ENCODE assay signal across 21 cellular contexts in the genomic region with DNA sequence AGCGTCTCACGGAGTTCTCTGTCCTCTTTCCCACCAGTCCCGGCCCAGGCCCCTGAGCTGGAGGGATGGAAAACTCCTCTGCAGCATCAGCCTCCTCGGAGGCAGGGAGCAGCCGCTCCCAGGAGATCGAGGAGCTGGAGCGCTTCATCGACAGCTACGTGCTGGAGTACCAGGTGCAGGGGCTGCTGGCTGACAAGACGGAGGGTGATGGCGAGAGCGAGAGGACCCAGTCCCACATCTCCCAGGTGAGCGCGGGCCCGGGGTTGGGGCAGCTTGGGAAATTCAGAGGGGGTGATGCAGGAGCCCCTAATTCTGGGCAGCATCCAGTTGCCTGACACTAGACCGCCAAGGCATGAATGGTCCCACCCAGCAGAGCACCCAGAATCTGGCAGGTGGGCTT.
DNase-seq lines count a peak whose midpoint lies in the region; ATAC-seq and TF ChIP-seq lines count a peak whose summit lies in the region.
"Had no signal": no experiment of that assay in that cellular context is flagged by ENCODE, and none has a peak within 500 bp of the region (broad histone marks: within the 10 kb centered on the region; RNA-seq: fewer than 3 reads in every experiment).

No MANE protein-coding gene starts in this region.

- H3K36me3 ChIP-seq in IMR-90 (ENCODE audit: control insufficient read depth, insufficient read depth, low read length) (peaks cover 18% of the 10 kb centered on the region), SJSA1 (peaks cover 60% of the 10 kb centered on the region), left lung (peaks cover 0 to 24% of the 10 kb centered on the region in 2 donors), thyroid gland (peaks cover 0 to 2% of the 10 kb centered on the region in 2 donors)

- H3K9me3 ChIP-seq in AG04450 (ENCODE audit: control insufficient read depth, insufficient read depth, low read length) (no peaks in the 10 kb centered on the region), IMR-90 (ENCODE audit: control insufficient read depth, insufficient read depth, low read length) (no peaks in the 10 kb centered on the region), SJSA1 (replicated peaks) (no peaks in the 10 kb centered on the region), left lung (no peaks in the 10 kb centered on the region), thyroid gland (no peaks in the 10 kb centered on the region)
- H3K9me3 ChIP-seq: A549 had no signal

- no peak overlapping the region for H3K4me3 Mint-ChIP-seq in osteocyte (ENCODE audit: unreplicated experiment)
- H3K4me3 Mint-ChIP-seq: CD4-positive, alpha-beta memory T cell had no signal

- H3K14ac ChIP-seq in IMR-90 (replicated peaks; ENCODE audit: low read depth, low read length) = peak overlapping the region; percentile 69; the same call in 1 of the 2 replicates

- no peak for TF ChIP-seq RAD21 in IMR-90 (IDR thresholded peaks at IDR 0.05; ENCODE audit: low read length)

- H3K9ac ChIP-seq in IMR-90 (ENCODE audit: low read depth, low read length) = no peak overlapping the region

- POLR2A ChIA-PET in AG04450 (lab: Yijun Ruan, JAX) (no interaction called here), IMR-90 (lab: Charles Lee; ENCODE audit: unreplicated experiment) (no interaction called here)

- peak overlapping the region; percentile 61; the same call in 2 of the 3 replicates for H2BK15ac ChIP-seq in IMR-90 (ENCODE audit: low read depth, low read length)

- H3K36me3 Mint-ChIP-seq in osteocyte (ENCODE audit: unreplicated experiment) = peaks cover 14% of the 10 kb centered on the region
- H3K36me3 Mint-ChIP-seq: CD4-positive, alpha-beta memory T cell had no signal

- ATAC-seq in IMR-90 (ENCODE audit: low read depth) = no peak
- ATAC-seq in left lung = no peak
- no peak for ATAC-seq in HG02588 (IDR thresholded peaks at IDR 0.05; ENCODE audit: unreplicated experiment)
- ATAC-seq: A549 had no signal

- BruUV-seq in IMR-90 (replicated peaks; lab: Mats Ljungman, UMichigan) = no TSS peak

- H3K27ac Mint-ChIP-seq in osteocyte (ENCODE audit: unreplicated experiment) = peak overlapping the region; percentile 70
- H3K27ac Mint-ChIP-seq: CD4-positive, alpha-beta memory T cell had no signal

- WGBS in IMR-90 (ENCODE audit: extremely low coverage in 2 of 2, insufficient read length in 1 of 2), 2 experiments = 97% methylated on average over 9 of the region's 16 CpGs; no CpG with 5 or more reads in 1 of the 2 experiments
- WGBS in thyroid gland, 2 donors = 92 to 96% methylated on average over 9 to 14 of the region's 16 CpGs

- no peaks in the 10 kb centered on the region for H3K27me3 ChIP-seq in AG04450 (ENCODE audit: control insufficient read depth, insufficient read depth, low read length)
- H3K27me3 ChIP-seq in IMR-90 (ENCODE audit: control insufficient read depth, insufficient read depth, low read length) = no peaks in the 10 kb centered on the region
- no peaks in the 10 kb centered on the region for H3K27me3 ChIP-seq in SJSA1 (replicated peaks)
- no peaks in the 10 kb centered on the region for H3K27me3 ChIP-seq in left lung
- no peaks in the 10 kb centered on the region for H3K27me3 ChIP-seq in thyroid gland

- H3K4me1 ChIP-seq in IMR-90 (ENCODE audit: control insufficient read depth, insufficient read depth, low read length) (peaks cover 44% of the 10 kb centered on the region), SJSA1 (replicated peaks) (peaks cover 63% of the 10 kb centered on the region), left lung (no peaks in the 10 kb centered on the region), thyroid gland (peaks cover 14 to 26% of the 10 kb centered on the region in 2 donors)

- peaks cover 54% of the 10 kb centered on the region for H3K9me1 ChIP-seq in IMR-90 (ENCODE audit: insufficient read depth, low read length)

- H3K4me2 ChIP-seq in IMR-90 (ENCODE audit: low read depth, low read length) = no peak overlapping the region
- H3K4me2 ChIP-seq: A549 had no signal

- H2BK20ac ChIP-seq in IMR-90 (ENCODE audit: low read depth, low read length) = peak overlapping the region; percentile 84

- peak overlapping the region; percentile 57 to 60; a peak in 3 of 4 replicates for H4K8ac ChIP-seq in IMR-90 (ENCODE audit: low read depth in 2 of 2, low read length in 2 of 2)

- DNase-seq in AG04450 (ENCODE audit: low read depth, low spot score) (no peak), IMR-90 (no peak), SJSA1 (ENCODE audit: low read depth in 1 of 2, low spot score in 2 of 2) (no peak), osteocyte (ENCODE audit: extremely low spot score, unreplicated experiment) (no peak), left lung (no peak), globus pallidus (ENCODE audit: low spot score) (no peak), thyroid gland (no peak)
- DNase-seq: 8988T; ACHN; C1 segment of cervical spinal cord; Calu3; CD4-positive, alpha-beta memory T cell; COR-L47; DMS53; DMS79 treated with DMSO at 0.1 percent for 48 hours; GF-D8; GOT3; H7; HCEC 1CT had no signal

- peak overlapping the region; percentile 58; the same call in 1 of the 2 replicates for H2BK120ac ChIP-seq in IMR-90 (ENCODE audit: low read depth, low read length)

- in situ Hi-C loops in IMR-90 (cut with MboI; ENCODE audit: low sequenced_read_pairs) = no loop called here

- peak overlapping the region; percentile 83 for H2BK5ac ChIP-seq in IMR-90 (ENCODE audit: low read depth, low read length, poor library complexity, severe bottlenecking)

- H4K5ac ChIP-seq in IMR-90 (ENCODE audit: low read depth, low read length) = peak overlapping the region; percentile 51; the same call in 1 of the 2 replicates

- CTCF ChIA-PET in AG04450 (lab: Charles Lee) = interaction anchor here (1.0 to 2.0 kb wide), 2 partner anchors 28 to 144 kb away, joined by 4 to 5 read pairs; no protein-coding TSS in a partner anchor
- CTCF ChIA-PET in IMR-90 (lab: Yijun Ruan, JAX) = interaction anchor here (0.8 to 1.8 kb wide), 2 partner anchors 82 to 144 kb away, joined by 3 to 5 read pairs; no protein-coding TSS in a partner anchor

- peak overlapping the region; percentile 91 for H3K4ac ChIP-seq in IMR-90 (ENCODE audit: low read depth, low read length)

- peak overlapping the region; percentile 74 for H4K91ac ChIP-seq in IMR-90 (ENCODE audit: insufficient read depth, low read depth, low read length)

- intact Hi-C loops in IMR-90 (cut with micrococcal nuclease) = no loop called here
- intact Hi-C loops in left lung (cut with DNase I) = no loop called here
- intact Hi-C loops in thyroid gland (cut with DNase I) = no loop called here

- peak overlapping the region; percentile 6; the same call in 1 of the 2 replicates for H3K18ac ChIP-seq in IMR-90 (ENCODE audit: low read depth, low read length)

- peaks cover 88% of the 10 kb centered on the region for H3K4me1 Mint-ChIP-seq in osteocyte (ENCODE audit: unreplicated experiment)

- H3K56ac ChIP-seq in IMR-90 (ENCODE audit: extremely low read depth, insufficient read depth, low read length) = no peak overlapping the region

- dilution Hi-C loops in IMR-90 (cut with HindIII; ENCODE audit: low sequenced_read_pairs, unreplicated experiment) = no loop called here

- H3K79me1 ChIP-seq in IMR-90 (ENCODE audit: low read depth in 1 of 2, low read length in 2 of 2) = peaks cover 36 to 88% of the 10 kb centered on the region in 2 experiments

- H4K20me1 ChIP-seq in IMR-90 (ENCODE audit: insufficient read depth, low read length) = peaks cover 42% of the 10 kb centered on the region

- H2AK9ac ChIP-seq in IMR-90 (replicated peaks; ENCODE audit: low read depth, low read length, poor library complexity) = peak overlapping the region; percentile 10

- H3K23ac ChIP-seq in IMR-90 (ENCODE audit: low read depth, low read length) = no peak overlapping the region

- no peaks in the 10 kb centered on the region for H3K9me3 Mint-ChIP-seq in osteocyte (ENCODE audit: unreplicated experiment)

- H2AFZ ChIP-seq in IMR-90 (replicated peaks; ENCODE audit: low read length, poor library complexity) = no peak overlapping the region

- no peaks in the 10 kb centered on the region for H3K27me3 Mint-ChIP-seq in osteocyte (ENCODE audit: unreplicated experiment)
- H3K27me3 Mint-ChIP-seq: CD4-positive, alpha-beta memory T cell had no signal

- no peak for TF ChIP-seq CTCF in AG04450 (IDR thresholded peaks at IDR 0.05; ENCODE audit: low read depth, low read length)
- no peak for TF ChIP-seq CTCF in IMR-90 (conservative IDR thresholded peaks at IDR 0.05; ENCODE audit: low read depth, low read length)
- no peak for TF ChIP-seq CTCF in osteocyte (IDR thresholded peaks at IDR 0.05)
- TF ChIP-seq CTCF in left lung (IDR thresholded peaks at IDR 0.05) = no peak
- no peak for TF ChIP-seq CTCF in thyroid gland (IDR thresholded peaks at IDR 0.05)

- H3K4me3 ChIP-seq in AG04450 (ENCODE audit: low read depth, low read length) (no peak overlapping the region), IMR-90 (ENCODE audit: insufficient read depth, low read depth, low read length) (no peak overlapping the region), SJSA1 (no peak overlapping the region), left lung (no peak overlapping the region), thyroid gland (replicated peaks in 1 of 3) (no peak overlapping the region)
- H3K4me3 ChIP-seq: A549 had no signal

- TF ChIP-seq POLR2A in IMR-90 (IDR thresholded peaks at IDR 0.05; ENCODE audit: low read depth, low read length) (no peak), thyroid gland (IDR thresholded peaks at IDR 0.05) (no peak)

- H3K27ac ChIP-seq in AG04450 (ENCODE audit: low read depth, low read length) (peak overlapping the region; percentile 61), IMR-90 (ENCODE audit: insufficient read depth, low read length) (peak overlapping the region; percentile 68), SJSA1 (peak overlapping the region; percentile 24; the same call in 1 of the 2 replicates), left lung (no peak overlapping the region), thyroid gland (no peak overlapping the region)

- H2AK5ac ChIP-seq in IMR-90 (ENCODE audit: low read depth, low read length) = peak overlapping the region; percentile 96

TF ChIP-seq in IMR-90, 13 proteins besides CTCF, POLR2A, EP300 and RAD21 (continues in another document):
- TF ChIP-seq SMC3 (IDR thresholded peaks at IDR 0.05; ENCODE audit: low read depth, low read length) (no peak), NFE2L2 (IDR thresholded peaks at IDR 0.05; ENCODE audit: low read depth, low read length) (no peak), MXI1 (IDR thresholded peaks at IDR 0.05; ENCODE audit: borderline replicate concordance, low read depth, low read length) (no peak), CEBPB (IDR thresholded peaks at IDR 0.05; ENCODE audit: low read depth, low read length) (no peak), MAZ (IDR thresholded peaks at IDR 0.05; ENCODE audit: borderline replicate concordance, low read depth, low read length) (no peak)
- TF ChIP-seq, protein P1, sequence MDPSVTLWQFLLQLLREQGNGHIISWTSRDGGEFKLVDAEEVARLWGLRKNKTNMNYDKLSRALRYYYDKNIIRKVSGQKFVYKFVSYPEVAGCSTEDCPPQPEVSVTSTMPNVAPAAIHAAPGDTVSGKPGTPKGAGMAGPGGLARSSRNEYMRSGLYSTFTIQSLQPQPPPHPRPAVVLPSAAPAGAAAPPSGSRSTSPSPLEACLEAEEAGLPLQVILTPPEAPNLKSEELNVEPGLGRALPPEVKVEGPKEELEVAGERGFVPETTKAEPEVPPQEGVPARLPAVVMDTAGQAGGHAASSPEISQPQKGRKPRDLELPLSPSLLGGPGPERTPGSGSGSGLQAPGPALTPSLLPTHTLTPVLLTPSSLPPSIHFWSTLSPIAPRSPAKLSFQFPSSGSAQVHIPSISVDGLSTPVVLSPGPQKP (IDR thresholded peaks at IDR 0.05; ENCODE audit: borderline replicate concordance, low read depth, low read length) = no peak

Comparison
In these comparisons a context has a peak if more than half of its experiments do, and no peak if none do; other contexts are left out.
1. H3K27ac ChIP-seq: peak in AG04450 (single experiment), IMR-90 (single experiment) and SJSA1 (single experiment); none in left lung (0 of 2) and thyroid gland (0 of 3).